11 cellular contexts compared by ENCODE assay signal in genomic region chr16:19008245-19008644, GRCh38. TPM values are rescaled to one million over a fixed set of nuclear protein-coding genes. Genes with fewer than 3 reads are reported as not detected.
DNase-seq lines count a peak whose midpoint lies in the region; ATAC-seq and TF ChIP-seq lines count a peak whose summit lies in the region.
"Had no signal": no experiment of that assay in that cellular context is flagged by ENCODE, and none has a peak within 500 bp of the region (broad histone marks: within the 10 kb centered on the region; RNA-seq: fewer than 3 reads in every experiment).

No MANE protein-coding gene starts in this region.

- H3K27ac ChIP-seq in mesendoderm (ENCODE audit: low read depth, low read length) (no peak overlapping the region), uterus (no peak overlapping the region)
- H3K27ac ChIP-seq: HL-60 had no signal

- H3K18ac ChIP-seq in mesendoderm (ENCODE audit: low read length) = no peak overlapping the region

- DNase-seq in EL (peak; percentile 84), OCI-M1 (lab: John Stamatoyannopoulos, UW) (peak; percentile 80), cerebellar cortex (ENCODE audit: low spot score) (peak; percentile 35), mesendoderm (peak; percentile 7), uterus (no peak), COR-L47 (lab: John Stamatoyannopoulos, UW) (no peak)
- DNase-seq: SW 1271 had no signal

- no peaks in the 10 kb centered on the region for H3K79me2 ChIP-seq in mesendoderm (ENCODE audit: control insufficient read depth, insufficient read depth, low read length)

- H3K4me3 ChIP-seq in mesendoderm (ENCODE audit: low read length) = no peak overlapping the region
- H3K4me3 ChIP-seq in uterus = no peak overlapping the region

- no peaks in the 10 kb centered on the region for H3K36me3 ChIP-seq in mesendoderm (ENCODE audit: control insufficient read depth, insufficient read depth, low read length)
- H3K36me3 ChIP-seq in uterus = no peaks in the 10 kb centered on the region

- no peak overlapping the region for H2BK5ac ChIP-seq in mesendoderm (ENCODE audit: low read length)

- TF ChIP-seq CTCF in uterus (IDR thresholded peaks at IDR 0.05) = no peak

- H2BK120ac ChIP-seq in mesendoderm (ENCODE audit: low read depth, low read length) = no peak overlapping the region

- intact Hi-C loops in uterus (cut with DNase I; ENCODE audit: low total_unique reads) = no loop called here

- no peak for TF ChIP-seq POLR2A in uterus (IDR thresholded peaks at IDR 0.05)

- H4K8ac ChIP-seq in mesendoderm (ENCODE audit: low read depth, low read length) = no peak overlapping the region

- H3K27me3 ChIP-seq in mesendoderm (ENCODE audit: insufficient read depth, low read length, poor library complexity) (no peaks in the 10 kb centered on the region), uterus (no peaks in the 10 kb centered on the region)

- H3K4ac ChIP-seq in mesendoderm (ENCODE audit: low read depth, low read length) = no peak overlapping the region

- H3K4me2 ChIP-seq in mesendoderm (ENCODE audit: low read length) = no peak overlapping the region

- no peak overlapping the region for H2BK15ac ChIP-seq in mesendoderm (replicated peaks; ENCODE audit: low read depth)

- H3K79me1 ChIP-seq in mesendoderm (ENCODE audit: low read length) = no peaks in the 10 kb centered on the region

- no peaks in the 10 kb centered on the region for H3K4me1 ChIP-seq in mesendoderm (ENCODE audit: control insufficient read depth, low read depth, low read length)
- H3K4me1 ChIP-seq in uterus = no peaks in the 10 kb centered on the region

- no CpG with 5 or more reads among the region's 4 CpGs for WGBS in mesendoderm (ENCODE audit: extremely low coverage, insufficient coverage, low lambda C conversion rate)

- H2AK5ac ChIP-seq in mesendoderm (ENCODE audit: low read length) = no peak overlapping the region

- no peak overlapping the region for H3K9ac ChIP-seq in mesendoderm (ENCODE audit: low read length)

- no peak overlapping the region for H3K23ac ChIP-seq in mesendoderm (ENCODE audit: low read length)

- no peak for ATAC-seq in HG02970 (IDR thresholded peaks at IDR 0.05; ENCODE audit: low FRiP score, unreplicated experiment)
- ATAC-seq in HG03378 (IDR thresholded peaks at IDR 0.05; ENCODE audit: unreplicated experiment) = no peak
- ATAC-seq: stimulated activated memory B cell treated with anti-CD40 and anti-IgM and Interleukin-4, amounts not matched to agents 10 μg/mL and 1 μg/mL and 100 μg/mL, for 72 hours had no signal

- H3K56ac ChIP-seq in mesendoderm (ENCODE audit: low read length) = no peak overlapping the region

- H3K9me3 ChIP-seq in uterus = no peaks in the 10 kb centered on the region

- no peak overlapping the region for H4K5ac ChIP-seq in mesendoderm (ENCODE audit: low read length)

RNA-seq across cellular contexts. Expression of gene TMC7, which starts 24.5 kb away (rescaled TPM):
- 1.4 TPM for polyA plus RNA-seq in mesendoderm (2013, experiment 1 of 2)
- 1.5 TPM for polyA plus RNA-seq in mesendoderm (2013, experiment 2 of 2)
- total RNA-seq in uterus = 1 to 10 TPM in 2 of 4 donors, not detected in 2; 1.7 to 1.8 TPM

RNA-seq across cellular contexts. Expression of gene COQ7, which starts 59.2 kb away (rescaled TPM):
- polyA plus RNA-seq in mesendoderm (2013, experiment 1 of 2) = 12.6 TPM
- 12.3 TPM for polyA plus RNA-seq in mesendoderm (2013, experiment 2 of 2)
- 10 to 100 TPM in 3 of 4 donors, 1 to 10 TPM in 1; 9.7 to 40.2 (median 27.3) TPM for total RNA-seq in uterus

Comparison
In these comparisons a context has a peak if more than half of its experiments do, and no peak if none do; other contexts are left out.
1. DNase-seq: peak in EL (single experiment), OCI-M1 (single experiment), cerebellar cortex (single experiment) and mesendoderm (single experiment); none in uterus (0 of 2) and COR-L47 (single experiment).